In genomic region chr5:122297587-122298298, GRCh38 we compare ENCODE assay signal across 11 cellular contexts. TPM values are rescaled to one million over a fixed set of nuclear protein-coding genes. Genes with fewer than 3 reads are reported as not detected.
A peak's percentile ranks its signal among the peaks of the same experiment; 100 is the strongest.
DNase-seq lines count a peak whose midpoint lies in the region; ATAC-seq and TF ChIP-seq lines count a peak whose summit lies in the region.
"Had no signal": no experiment of that assay in that cellular context is flagged by ENCODE, and none has a peak within 500 bp of the region (broad histone marks: within the 10 kb centered on the region; RNA-seq: fewer than 3 reads in every experiment).

No MANE protein-coding gene starts in this region.

- ATAC-seq in GM18520 (IDR thresholded peaks at IDR 0.05; ENCODE audit: unreplicated experiment) (peak; percentile 49), GM21390 (IDR thresholded peaks at IDR 0.05; ENCODE audit: unreplicated experiment) (peak; percentile 95), HG02973 (IDR thresholded peaks at IDR 0.05; ENCODE audit: unreplicated experiment) (peak; percentile 81), HG03571 (IDR thresholded peaks at IDR 0.05; ENCODE audit: unreplicated experiment) (peak; percentile 93)
- no peak for ATAC-seq in activated CD4-positive, alpha-beta T cell treated with anti-CD3 and anti-CD28 coated beads for 36 hours

- POLR2A ChIA-PET in activated CD4-positive, alpha-beta T cell treated with anti-CD3 and anti-CD28 coated beads for 36 hours (lab: Charles Lee) = no interaction called here
- POLR2A ChIA-PET in HEK293T (lab: Yijun Ruan, JAX) = no interaction called here

- peaks cover 10% of the 10 kb centered on the region for H3K27me3 Mint-ChIP-seq in activated CD4-positive, alpha-beta T cell treated with anti-CD3 and anti-CD28 coated beads for 36 hours

- no peak overlapping the region for H3K4me3 Mint-ChIP-seq in activated CD4-positive, alpha-beta T cell treated with anti-CD3 and anti-CD28 coated beads for 36 hours
- H3K4me3 Mint-ChIP-seq: activated T-helper 1 cell treated with anti-CD3 and anti-CD28 coated beads, Interleukin-12 subunit alpha, Interleukin-12 subunit beta, Interleukin-2, Interleukin-4 antibody, amounts not matched to agents 30 ng/mL and 10 ng/mL and 1 ng/mL, durations not matched to agents 14 hours and 24 hours and 36 hours had no signal

- DNase-seq in activated CD4-positive, alpha-beta T cell treated with anti-CD3 and anti-CD28 coated beads for 36 hours = no peak
- DNase-seq in activated CD8-positive, alpha-beta memory T cell treated with anti-CD3 and anti-CD28 coated beads for 24 hours = no peak
- DNase-seq in HEK293T (ENCODE audit: extremely low spot score) (no peak), head of caudate nucleus (no peak)
- DNase-seq: GOT3, hypothalamus had no signal

- H3K4me1 Mint-ChIP-seq in activated CD4-positive, alpha-beta T cell treated with anti-CD3 and anti-CD28 coated beads for 36 hours = no peaks in the 10 kb centered on the region

- no peaks in the 10 kb centered on the region for H3K36me3 Mint-ChIP-seq in activated CD4-positive, alpha-beta T cell treated with anti-CD3 and anti-CD28 coated beads for 36 hours (ENCODE audit: low read depth)

- intact Hi-C loops in activated CD4-positive, alpha-beta T cell treated with anti-CD3 and anti-CD28 coated beads for 36 hours (cut with DNase I, micrococcal nuclease) = loop anchor here in 1 of 2 experiments (5.0 kb wide), 1 partner anchor 120 kb away; no protein-coding TSS in a partner anchor
- intact Hi-C loops in head of caudate nucleus (cut with DNase I) = no loop called here

- no peak overlapping the region for H3K27ac Mint-ChIP-seq in activated CD4-positive, alpha-beta T cell treated with anti-CD3 and anti-CD28 coated beads for 36 hours
- H3K27ac Mint-ChIP-seq: activated T-helper 1 cell treated with anti-CD3 and anti-CD28 coated beads, Interleukin-12 subunit alpha, Interleukin-12 subunit beta, Interleukin-2, Interleukin-4 antibody, amounts not matched to agents 30 ng/mL and 10 ng/mL and 1 ng/mL, durations not matched to agents 14 hours and 24 hours and 36 hours had no signal

- CTCF ChIA-PET in activated CD4-positive, alpha-beta T cell treated with anti-CD3 and anti-CD28 coated beads for 36 hours (lab: Charles Lee) = no interaction called here
- CTCF ChIA-PET in HEK293T (lab: Yijun Ruan, JAX) = no interaction called here

- peaks cover 3% of the 10 kb centered on the region for H3K9me3 Mint-ChIP-seq in activated CD4-positive, alpha-beta T cell treated with anti-CD3 and anti-CD28 coated beads for 36 hours (ENCODE audit: low read depth)
- H3K9me3 Mint-ChIP-seq: activated T-helper 1 cell treated with anti-CD3 and anti-CD28 coated beads, Interleukin-12 subunit alpha, Interleukin-12 subunit beta, Interleukin-2, Interleukin-4 antibody, amounts not matched to agents 30 ng/mL and 10 ng/mL and 1 ng/mL, durations not matched to agents 14 hours and 24 hours and 36 hours had no signal

TF ChIP-seq in HEK293T, 16 proteins besides CTCF, POLR2A, EP300 and RAD21:
- TF ChIP-seq ZNF384 (IDR thresholded peaks at IDR 0.05) = no peak
- TF ChIP-seq FOXK2 (IDR thresholded peaks at IDR 0.05) = no peak
- no peak for TF ChIP-seq PKNOX1 (IDR thresholded peaks at IDR 0.05)
- TF ChIP-seq FOXA1 (IDR thresholded peaks at IDR 0.05) = no peak
- TF ChIP-seq LEF1 (IDR thresholded peaks at IDR 0.05; ENCODE audit: borderline replicate concordance) = no peak
- no peak for TF ChIP-seq FOXM1 (IDR thresholded peaks at IDR 0.05; ENCODE audit: borderline replicate concordance)
- no peak for TF ChIP-seq NFRKB (IDR thresholded peaks at IDR 0.05)

RNA-seq across cellular contexts. Expression of gene SNCAIP, which starts 14.3 kb away (rescaled TPM):
- not detected for total RNA-seq in activated CD4-positive, alpha-beta T cell treated with anti-CD3 and anti-CD28 coated beads for 36 hours
- total RNA-seq: activated T-helper 1 cell treated with anti-CD3 and anti-CD28 coated beads, Interleukin-12 subunit alpha, Interleukin-12 subunit beta, Interleukin-2, Interleukin-4 antibody, amounts not matched to agents 30 ng/mL and 10 ng/mL and 1 ng/mL, durations not matched to agents 14 hours and 24 hours and 36 hours had no signal
